8 cellular contexts compared by ENCODE assay signal in the genomic region with DNA sequence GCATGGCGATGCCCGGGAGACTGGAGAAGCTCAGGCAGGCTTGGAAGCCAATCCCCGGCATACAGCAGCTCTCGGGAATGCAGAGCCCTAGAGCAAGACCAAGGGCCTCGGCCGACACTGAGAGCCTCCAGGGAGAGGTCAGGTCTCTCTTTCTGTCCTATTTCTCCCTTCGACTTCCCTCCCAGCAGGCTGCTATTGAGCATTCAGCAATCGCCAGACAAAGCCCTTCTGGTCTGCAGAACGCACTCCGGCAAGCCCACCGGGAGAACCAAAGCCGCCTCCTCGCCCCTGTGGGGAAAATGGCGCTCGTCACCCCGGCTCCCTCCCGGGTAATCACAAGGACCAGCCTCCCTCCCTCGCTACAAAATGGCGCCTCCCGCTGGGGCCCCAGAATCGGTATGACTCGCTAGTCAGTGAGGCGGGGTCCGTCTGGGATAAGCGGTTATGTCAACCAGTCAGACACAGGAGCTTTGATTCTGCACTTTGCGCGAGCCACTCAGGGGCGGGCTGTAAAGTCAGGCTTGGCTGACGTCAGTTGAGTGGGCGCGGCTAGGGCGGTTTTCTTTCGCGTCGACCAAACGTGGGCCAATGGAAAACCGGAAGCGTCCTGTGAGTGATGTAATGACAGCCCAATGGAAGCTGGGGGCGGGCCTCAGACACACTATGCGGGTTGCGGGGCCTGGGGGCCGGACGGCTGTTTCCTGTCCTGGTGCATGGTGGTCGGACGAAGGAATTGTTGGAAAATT. TPM values are rescaled to one million over a fixed set of nuclear protein-coding genes. Genes with fewer than 3 reads are reported as not detected.
DNase-seq lines count a peak whose midpoint lies in the region; ATAC-seq, FAIRE-seq and TF ChIP-seq lines count a peak whose summit lies in the region.

A gene (plus strand): TSS at position 691 of the 746 bp plus-strand sequence. CDS start 10,297 bp downstream, outside the sequence.

- H3K9me3 ChIP-seq in KOPT-K1 (ENCODE audit: insufficient read depth, low read length, poor library complexity, severe bottlenecking) (no peaks in the 10 kb centered on the region), esophagus muscularis mucosa (no peaks in the 10 kb centered on the region), muscle layer of duodenum (ENCODE audit: control insufficient read depth in 1 of 2, low read length in 2 of 2) (no peaks in the 10 kb centered on the region)

- H3K4me1 Mint-ChIP-seq in activated T-cell treated with anti-CD3 and anti-CD28 coated beads, Interleukin-2, amount 50 U/mL, for 72 hours (ENCODE audit: low read depth), result peaks cover 32% of the 10 kb centered on the region

- peak; percentile 88 for FAIRE-seq in RCC 7860 (lab: Jason Lieb, UNC)

- no peaks in the 10 kb centered on the region for H3K27me3 Mint-ChIP-seq in activated T-cell treated with anti-CD3 and anti-CD28 coated beads, Interleukin-2, amount 50 U/mL, for 72 hours (ENCODE audit: low read depth)

- ATAC-seq in GM21786 (IDR thresholded peaks at IDR 0.05; ENCODE audit: unreplicated experiment), result peak; percentile 81
- peak; percentile 89 to 91 for ATAC-seq in activated T-cell treated with anti-CD3 and anti-CD28 coated beads, Interleukin-2, amount 50 U/mL, for 72 hours (replicated peaks in 1 of 2)

- H3K27ac ChIP-seq in KOPT-K1 (ENCODE audit: low read depth, low read length, poor library complexity, severe bottlenecking) (peak within 1 kb of the TSS; percentile 96), esophagus muscularis mucosa (replicated peaks in 1 of 4) (peak within 1 kb of the TSS; percentile 94 to 99 (median 97)), muscle layer of duodenum (ENCODE audit: low read length) (peak within 1 kb of the TSS; percentile 100)

- no peak for TF ChIP-seq EP300 in esophagus muscularis mucosa (IDR thresholded peaks at IDR 0.05)

- intact Hi-C loops in esophagus muscularis mucosa (cut with DNase I), result loop anchor here (5.0 to 10.0 kb wide), 2 partner anchors 146 to 198 kb away; a partner anchor contains a TSS

- peak within 1 kb of the TSS; percentile 95 for H3K4me3 Mint-ChIP-seq in activated T-cell treated with anti-CD3 and anti-CD28 coated beads, Interleukin-2, amount 50 U/mL, for 72 hours

- peaks cover 4 to 11% of the 10 kb centered on the region in 2 donors for H3K36me3 Mint-ChIP-seq in activated T-cell treated with anti-CD3 and anti-CD28 coated beads, Interleukin-2, amount 50 U/mL, for 72 hours (ENCODE audit: insufficient read depth in 2 of 2)

- peak; percentile 98 for TF ChIP-seq POLR2A in esophagus muscularis mucosa (IDR thresholded peaks at IDR 0.05; ENCODE audit: low read depth)

- H3K27ac Mint-ChIP-seq in activated T-cell treated with anti-CD3 and anti-CD28 coated beads, Interleukin-2, amount 50 U/mL, for 72 hours, result peak within 1 kb of the TSS; percentile 98

- H3K4me3 ChIP-seq in esophagus muscularis mucosa, result peak within 1 kb of the TSS; percentile 73 to 94 (median 78)
- H3K4me3 ChIP-seq in muscle layer of duodenum (ENCODE audit: low read depth in 1 of 2, low read length in 2 of 2), result peak within 1 kb of the TSS; percentile 92 to 96

- TF ChIP-seq CTCF in esophagus muscularis mucosa (IDR thresholded peaks at IDR 0.05), result peak in 1 of 3 experiments; percentile 35

- peak; percentile 100 for DNase-seq in DMS79 (lab: John Stamatoyannopoulos, UW)
- DNase-seq in RCC 7860 (ENCODE audit: low spot score), result peak; percentile 99
- DNase-seq in activated T-cell treated with anti-CD3 and anti-CD28 coated beads, Interleukin-2, amount 50 U/mL, for 72 hours, result peak; percentile 100
- peak; percentile 100 for DNase-seq in esophagus muscularis mucosa (ENCODE audit: extremely low spot score)
- peak; percentile 99 to 100 for DNase-seq in stimulated activated CD8-positive, alpha-beta memory T cell treated with anti-CD3 and anti-CD28 coated beads, Interleukin-7, amount 100 ng/mL, for 4 hours (ENCODE audit: low read depth in 2 of 2)

- H3K36me3 ChIP-seq in KOPT-K1 (ENCODE audit: insufficient read depth, low read length) (no peaks in the 10 kb centered on the region), esophagus muscularis mucosa (no peaks in the 10 kb centered on the region), muscle layer of duodenum (ENCODE audit: control insufficient read depth in 1 of 2, insufficient read depth in 2 of 2, low read length in 2 of 2) (peaks cover 0 to 18% of the 10 kb centered on the region in 2 donors)

- peaks cover 22 to 35% (median 28%) of the 10 kb centered on the region in 4 donors for H3K4me1 ChIP-seq in esophagus muscularis mucosa
- H3K4me1 ChIP-seq in muscle layer of duodenum (ENCODE audit: control insufficient read depth in 1 of 2, insufficient read depth in 2 of 2, low read length in 2 of 2), result peaks cover 0 to 11% of the 10 kb centered on the region in 2 donors

- no peaks in the 10 kb centered on the region for H3K9me3 Mint-ChIP-seq in activated T-cell treated with anti-CD3 and anti-CD28 coated beads, Interleukin-2, amount 50 U/mL, for 72 hours

- under 1% methylated on average over 36 of the region's 45 CpGs for WGBS in esophagus muscularis mucosa

- H3K27me3 ChIP-seq in esophagus muscularis mucosa, result no peaks in the 10 kb centered on the region
- no peaks in the 10 kb centered on the region for H3K27me3 ChIP-seq in muscle layer of duodenum (ENCODE audit: low read depth, low read length)

RNA-seq across cellular contexts. Expression of the gene that starts here (rescaled TPM):
- total RNA-seq in activated T-cell treated with anti-CD3 and anti-CD28 coated beads, Interleukin-2, amount 50 U/mL, for 72 hours, result 10 to 100 TPM; 21.8 to 29.1 TPM
- total RNA-seq in esophagus muscularis mucosa, result 10 to 100 TPM; 30.0 to 38.8 (median 34.5) TPM

Comparison
In these comparisons a context has a peak if more than half of its experiments do, and no peak if none do; other contexts are left out.
1. Peak in every context shown above with its lines: DNase-seq, ATAC-seq, H3K4me3 ChIP-seq and H3K27ac ChIP-seq.